ENCODE assay signal across 9 cellular contexts in the genomic region with DNA sequence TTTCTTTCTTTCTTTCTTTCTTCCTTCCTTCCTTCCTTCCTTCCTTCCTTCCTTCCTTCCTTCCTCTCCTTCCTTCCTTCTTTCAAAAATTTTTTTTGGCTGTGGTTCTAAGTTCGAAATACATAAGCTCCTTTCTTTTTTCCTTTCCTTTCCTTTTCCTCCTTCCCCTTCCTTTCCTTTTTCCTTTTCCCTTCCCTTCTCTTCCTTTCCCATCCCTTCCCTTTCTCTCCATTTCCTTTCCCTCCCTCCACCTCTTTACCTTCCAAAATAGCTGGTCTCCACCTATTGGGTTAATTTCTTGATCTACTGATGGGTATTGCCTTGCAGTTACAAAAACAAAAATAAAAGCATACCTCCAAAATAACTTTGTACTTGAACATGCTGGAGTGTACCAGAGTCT.
"Had no signal": no experiment of that assay in that cellular context is flagged by ENCODE, and none has a peak within 500 bp of the region (broad histone marks: within the 10 kb centered on the region; RNA-seq: fewer than 3 reads in every experiment).

No MANE protein-coding gene starts in this region.

- H3K4me3 Mint-ChIP-seq: GM23338, H9, HFFc6 had no signal

- H3K4me1 ChIP-seq: HAP-1 had no signal

- H3K27ac Mint-ChIP-seq: GM23338, H9, HFFc6 had no signal

- H3K36me3 ChIP-seq: HAP-1 had no signal

- DNase-seq: GM23248, GOT3, H7, H9, HCEC 1CT, HFFc6 had no signal

- ATAC-seq: GM23338, HCT116 had no signal

- H3K4me1 Mint-ChIP-seq: GM23338, H9 had no signal

- H3K4me3 ChIP-seq: GM23248, GM23338, HAP-1 had no signal

- H3K9me3 Mint-ChIP-seq: HFFc6 had no signal

- H3K9me3 ChIP-seq: HAP-1 had no signal

- H3K27ac ChIP-seq: GM23248 had no signal
